In the genomic region with DNA sequence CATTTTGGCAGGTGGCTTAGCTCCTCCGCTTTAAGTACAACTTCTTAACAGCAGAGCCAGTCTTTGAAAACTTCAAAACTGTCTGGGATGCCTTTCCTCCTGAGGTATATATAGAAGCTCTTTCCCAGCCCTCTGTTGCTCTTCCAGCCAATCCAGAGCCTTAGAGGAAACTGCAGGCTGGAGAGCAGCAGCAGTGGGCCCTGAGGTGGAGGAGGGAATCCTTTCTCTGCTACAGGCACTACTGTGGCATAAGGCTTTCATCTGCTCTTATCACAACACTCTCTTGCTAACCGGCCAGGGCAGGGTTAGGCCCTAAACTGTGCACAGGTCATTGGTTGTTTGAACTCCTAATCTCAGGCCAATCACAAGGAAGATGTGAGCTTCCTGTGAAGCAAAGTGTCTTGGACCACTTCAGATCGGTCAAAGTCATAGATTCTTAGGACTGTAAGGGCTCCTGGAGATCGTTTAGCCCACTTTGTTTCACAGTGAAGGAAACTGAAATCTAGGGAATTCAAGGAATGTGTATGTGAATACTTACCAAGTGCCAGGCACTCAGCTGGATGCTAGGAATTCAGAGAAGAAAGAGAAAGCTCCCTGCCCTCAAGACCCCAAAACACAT, we compare ENCODE assay signal across 9 cellular contexts. TPM values are rescaled to one million over a fixed set of nuclear protein-coding genes. Genes with fewer than 3 reads are reported as not detected.
DNase-seq lines count a peak whose midpoint lies in the region; ATAC-seq and TF ChIP-seq lines count a peak whose summit lies in the region.
"Had no signal": no experiment of that assay in that cellular context is flagged by ENCODE, and none has a peak within 500 bp of the region (broad histone marks: within the 10 kb centered on the region; RNA-seq: fewer than 3 reads in every experiment).

A gene with protein sequence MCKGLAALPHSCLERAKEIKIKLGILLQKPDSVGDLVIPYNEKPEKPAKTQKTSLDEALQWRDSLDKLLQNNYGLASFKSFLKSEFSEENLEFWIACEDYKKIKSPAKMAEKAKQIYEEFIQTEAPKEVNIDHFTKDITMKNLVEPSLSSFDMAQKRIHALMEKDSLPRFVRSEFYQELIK (minus strand): TSS at position 84 of the 619 bp plus-strand sequence. CDS start 81 bp downstream, at position 3.

- ATAC-seq in HG02870 (IDR thresholded peaks at IDR 0.05; ENCODE audit: unreplicated experiment) (no peak), GM18867 (IDR thresholded peaks at IDR 0.05; ENCODE audit: unreplicated experiment) (no peak)

- H3K27me3 ChIP-seq in hepatocyte: no peaks in the 10 kb centered on the region
- H3K27me3 ChIP-seq: BLaER1 treated with 17β-estradiol and CSF1 and Interleukin-3, amounts not matched to agents 10 nM and 100 nM had no signal

- H2AFZ ChIP-seq in hepatocyte: no peak within 1 kb of the TSS

- H3K9me2 ChIP-seq in hepatocyte (replicated peaks; ENCODE audit: insufficient read depth): no peaks in the 10 kb centered on the region

- H4K20me1 ChIP-seq in hepatocyte (ENCODE audit: insufficient read depth, poor library complexity, severe bottlenecking): no peaks in the 10 kb centered on the region
- H4K20me1 ChIP-seq: BLaER1 treated with 17β-estradiol and CSF1 and Interleukin-3, amounts not matched to agents 10 nM and 100 nM had no signal

- TF ChIP-seq CTCF in astrocyte of the spinal cord (IDR thresholded peaks at IDR 0.05; ENCODE audit: low read depth, low read length): no peak
- no peak for TF ChIP-seq CTCF in hepatocyte (IDR thresholded peaks at IDR 0.05; ENCODE audit: poor library complexity)

- 30% methylated on average over 4 of the region's 4 CpGs for WGBS in hepatocyte (ENCODE audit: low lambda C conversion rate, missing lambda C conversion rate)

- H3K79me2 ChIP-seq in hepatocyte: no peaks in the 10 kb centered on the region

- intact Hi-C loops in posterior vena cava (cut with DNase I): no loop called here

- DNase-seq in AG20443 (ENCODE audit: low spot score) (peak; percentile 42), astrocyte of the spinal cord (ENCODE audit: low read depth, low spot score) (peak; percentile 41), hepatocyte (ENCODE audit: low spot score) (no peak), posterior vena cava (ENCODE audit: low spot score) (no peak), NOMO-1 treated with DMSO at 0.1 percent for 48 hours (lab: John Stamatoyannopoulos, UW; ENCODE audit: unreplicated experiment) (no peak), NCI-H187 treated with DMSO at 0.1 percent for 48 hours (lab: John Stamatoyannopoulos, UW) (no peak)

- H3K4me1 ChIP-seq in hepatocyte (ENCODE audit: insufficient read depth): no peaks in the 10 kb centered on the region
- H3K4me1 ChIP-seq: BLaER1 treated with 17β-estradiol and CSF1 and Interleukin-3, amounts not matched to agents 10 nM and 100 nM had no signal

- in situ Hi-C loops in astrocyte of the spinal cord (cut with HindIII; ENCODE audit: low sequenced_read_pairs): no loop called here

- no peaks in the 10 kb centered on the region for H3K9me3 ChIP-seq in hepatocyte (ENCODE audit: low read depth)
- H3K9me3 ChIP-seq: BLaER1 treated with 17β-estradiol and CSF1 and Interleukin-3, amounts not matched to agents 10 nM and 100 nM had no signal

- no peaks in the 10 kb centered on the region for H3K36me3 ChIP-seq in hepatocyte (replicated peaks; ENCODE audit: insufficient read depth, low read depth)
- H3K36me3 ChIP-seq: BLaER1 treated with 17β-estradiol and CSF1 and Interleukin-3, amounts not matched to agents 10 nM and 100 nM had no signal

- H3K27ac ChIP-seq in hepatocyte: no peak within 1 kb of the TSS
- H3K27ac ChIP-seq: BLaER1 treated with 17β-estradiol and CSF1 and Interleukin-3, amounts not matched to agents 10 nM and 100 nM had no signal

- H3K4me3 ChIP-seq in astrocyte of the spinal cord (ENCODE audit: low read depth, low read length) (no peak within 1 kb of the TSS), hepatocyte (no peak within 1 kb of the TSS)
- H3K4me3 ChIP-seq: BLaER1 treated with 17β-estradiol and CSF1 and Interleukin-3, amounts not matched to agents 10 nM and 100 nM had no signal

- peak within 1 kb of the TSS; percentile 12 for H3K4me2 ChIP-seq in hepatocyte
- H3K4me2 ChIP-seq: BLaER1 treated with 17β-estradiol and CSF1 and Interleukin-3, amounts not matched to agents 10 nM and 100 nM had no signal

RNA-seq across cellular contexts. Expression of the gene that starts here (rescaled TPM):
- 4.6 and 5.0 TPM in 2 replicates for total RNA-seq in hepatocyte
- polyA plus RNA-seq in hepatocyte: 4.4 and 10.5 TPM in 2 replicates
- 100 to 1,000 TPM; 176 to 297 TPM for total RNA-seq in posterior vena cava

Comparison
In these comparisons a context has a peak if more than half of its experiments do, and no peak if none do; other contexts are left out.
1. RNA of the gene that starts here (total RNA-seq): 176 to 297 TPM in posterior vena cava; 4.6 to 5.0 TPM in hepatocyte; every median in the first group is over 10 times any median in the second.
2. DNase-seq: peak in AG20443 (single experiment) and astrocyte of the spinal cord (single experiment); none in hepatocyte (single experiment), posterior vena cava (single experiment), NOMO-1 treated with DMSO at 0.1 percent for 48 hours (single experiment) and NCI-H187 treated with DMSO at 0.1 percent for 48 hours (single experiment).